In the genomic region with DNA sequence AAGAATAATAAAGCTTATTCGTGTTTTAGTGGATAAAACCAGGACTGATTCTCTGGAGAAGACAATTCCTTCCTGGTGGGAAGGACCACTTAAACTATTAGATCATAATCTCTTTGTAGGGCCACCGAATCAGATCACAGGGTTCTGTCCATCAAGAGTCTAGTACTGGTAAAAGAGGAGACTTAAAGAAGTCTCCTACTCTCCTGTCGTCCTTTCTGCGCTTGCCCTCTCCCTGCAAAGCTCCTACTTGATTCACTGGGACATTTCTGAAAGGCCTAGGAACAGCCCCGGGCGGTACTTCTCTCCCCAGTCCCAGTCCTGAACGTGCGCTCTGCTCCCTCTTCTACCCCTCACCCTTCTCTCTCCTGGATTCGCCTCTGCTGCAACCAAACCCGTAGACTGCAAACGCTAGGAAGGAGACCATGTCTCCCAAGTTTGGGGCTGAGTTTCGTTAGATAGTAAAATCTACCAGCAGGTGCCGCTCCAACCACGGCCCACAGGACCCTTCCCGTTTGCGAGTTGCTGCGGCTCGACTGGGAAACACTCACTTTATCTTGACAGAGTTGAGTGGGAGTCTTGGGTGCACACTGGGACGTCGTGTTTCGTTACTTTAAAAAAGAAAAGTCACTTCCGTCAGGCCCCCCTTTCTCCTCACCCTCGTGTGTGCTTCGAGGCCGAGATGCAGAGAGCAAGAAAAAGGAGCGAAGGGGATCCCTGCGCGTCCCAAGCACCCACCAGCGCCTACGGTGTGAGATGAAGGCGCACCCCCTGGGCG, we compare ENCODE assay signal across 8 cellular contexts. TPM values are rescaled to one million over a fixed set of nuclear protein-coding genes. Genes with fewer than 3 reads are reported as not detected.
DNase-seq lines count a peak whose midpoint lies in the region; ATAC-seq and TF ChIP-seq lines count a peak whose summit lies in the region.

No MANE protein-coding gene starts in this region.

- peak overlapping the region; percentile 39 for H3K4me3 ChIP-seq in HUES6 (ENCODE audit: low read depth, low read length)

- H3K4me1 ChIP-seq in HUES6 (ENCODE audit: control insufficient read depth, insufficient read depth, low read length) (peaks cover 4% of the 10 kb centered on the region), foreskin keratinocyte (peaks cover 8% of the 10 kb centered on the region)

- no peaks in the 10 kb centered on the region for H3K36me3 ChIP-seq in HUES6 (ENCODE audit: control insufficient read depth, insufficient read depth, low read length)

- H3K27me3 Mint-ChIP-seq in CD4-positive, alpha-beta T cell: peaks cover 71% of the 10 kb centered on the region
- peaks cover 46% of the 10 kb centered on the region for H3K27me3 Mint-ChIP-seq in activated T-helper 1 cell treated with anti-CD3 and anti-CD28 coated beads, Interleukin-12 subunit alpha, Interleukin-12 subunit beta, Interleukin-2, Interleukin-4 antibody, amounts not matched to agents 30 ng/mL and 10 ng/mL and 1 ng/mL, durations not matched to agents 14 hours and 24 hours and 36 hours (ENCODE audit: insufficient read depth)

- no peaks in the 10 kb centered on the region for H3K9me3 Mint-ChIP-seq in CD4-positive, alpha-beta T cell
- no peaks in the 10 kb centered on the region for H3K9me3 Mint-ChIP-seq in activated T-helper 1 cell treated with anti-CD3 and anti-CD28 coated beads, Interleukin-12 subunit alpha, Interleukin-12 subunit beta, Interleukin-2, Interleukin-4 antibody, amounts not matched to agents 30 ng/mL and 10 ng/mL and 1 ng/mL, durations not matched to agents 14 hours and 24 hours and 36 hours

- H3K9ac ChIP-seq in HUES6 (ENCODE audit: low read length): no peak overlapping the region

- peak overlapping the region; percentile 81 for H3K4me3 Mint-ChIP-seq in CD4-positive, alpha-beta T cell
- peak overlapping the region; percentile 75 for H3K4me3 Mint-ChIP-seq in activated T-helper 1 cell treated with anti-CD3 and anti-CD28 coated beads, Interleukin-12 subunit alpha, Interleukin-12 subunit beta, Interleukin-2, Interleukin-4 antibody, amounts not matched to agents 30 ng/mL and 10 ng/mL and 1 ng/mL, durations not matched to agents 14 hours and 24 hours and 36 hours

- H3K36me3 Mint-ChIP-seq in CD4-positive, alpha-beta T cell (ENCODE audit: low read depth): no peaks in the 10 kb centered on the region
- no peaks in the 10 kb centered on the region for H3K36me3 Mint-ChIP-seq in activated T-helper 1 cell treated with anti-CD3 and anti-CD28 coated beads, Interleukin-12 subunit alpha, Interleukin-12 subunit beta, Interleukin-2, Interleukin-4 antibody, amounts not matched to agents 30 ng/mL and 10 ng/mL and 1 ng/mL, durations not matched to agents 14 hours and 24 hours and 36 hours (ENCODE audit: low read depth)

- no peak overlapping the region for H3K27ac Mint-ChIP-seq in CD4-positive, alpha-beta T cell
- no peak overlapping the region for H3K27ac Mint-ChIP-seq in activated T-helper 1 cell treated with anti-CD3 and anti-CD28 coated beads, Interleukin-12 subunit alpha, Interleukin-12 subunit beta, Interleukin-2, Interleukin-4 antibody, amounts not matched to agents 30 ng/mL and 10 ng/mL and 1 ng/mL, durations not matched to agents 14 hours and 24 hours and 36 hours

- ATAC-seq in CD4-positive, alpha-beta T cell (ENCODE audit: poor library complexity): peak; percentile 73
- ATAC-seq in foreskin keratinocyte (peak; percentile 65), GM21529 (IDR thresholded peaks at IDR 0.05; ENCODE audit: unreplicated experiment) (no peak)

- POLR2A ChIA-PET in CD4-positive, alpha-beta T cell (lab: Charles Lee): interaction anchor here (0.8 kb wide), 1 partner anchor 82 kb away, joined by 3 read pairs; no protein-coding TSS in a partner anchor

- peaks cover 13% of the 10 kb centered on the region for H3K4me1 Mint-ChIP-seq in CD4-positive, alpha-beta T cell (ENCODE audit: low read depth)
- H3K4me1 Mint-ChIP-seq in activated T-helper 1 cell treated with anti-CD3 and anti-CD28 coated beads, Interleukin-12 subunit alpha, Interleukin-12 subunit beta, Interleukin-2, Interleukin-4 antibody, amounts not matched to agents 30 ng/mL and 10 ng/mL and 1 ng/mL, durations not matched to agents 14 hours and 24 hours and 36 hours (ENCODE audit: low read depth): peaks cover 13% of the 10 kb centered on the region

- no peaks in the 10 kb centered on the region for H3K9me3 ChIP-seq in CD4-positive, alpha-beta T cell (ENCODE audit: control insufficient read depth, low read length)
- H3K9me3 ChIP-seq in HUES6 (ENCODE audit: control insufficient read depth, insufficient read depth, low read depth, low read length): no peaks in the 10 kb centered on the region

- intact Hi-C loops in CD4-positive, alpha-beta T cell (cut with DNase I, micrococcal nuclease): loop anchor here (1.0 to 5.0 kb wide), 6 partner anchors 73 to 487 kb away; a partner anchor contains a TSS
- intact Hi-C loops in activated T-helper 1 cell treated with anti-CD3 and anti-CD28 coated beads, Interleukin-12 subunit alpha, Interleukin-12 subunit beta, Interleukin-2, Interleukin-4 antibody, amounts not matched to agents 30 ng/mL and 10 ng/mL and 1 ng/mL, durations not matched to agents 14 hours and 24 hours and 36 hours (cut with micrococcal nuclease): loop anchor here (1.0 to 2.0 kb wide), 6 partner anchors 72 to 485 kb away; no protein-coding TSS in a partner anchor

- DNase-seq in CD4-positive, alpha-beta T cell: peak; percentile 36 to 73 (median 50)
- DNase-seq in OCI-M1 (lab: John Stamatoyannopoulos, UW) (peak; percentile 70), foreskin keratinocyte (peak in 1 of 2 donors; percentile 36), nucleus accumbens (lab: John Stamatoyannopoulos, UW) (peak in 49 of 56 donors; percentile 14 to 81 (median 41)), substantia nigra (lab: John Stamatoyannopoulos, UW) (peak in 38 of 49 donors; percentile 7 to 72 (median 49))
- DNase-seq in activated T-helper 1 cell treated with anti-CD3 and anti-CD28 coated beads, Interleukin-12 subunit alpha, Interleukin-12 subunit beta, Interleukin-2, Interleukin-4 antibody, amounts not matched to agents 30 ng/mL and 10 ng/mL and 1 ng/mL, durations not matched to agents 14 hours and 24 hours and 36 hours (ENCODE audit: low spot score): peak; percentile 55

- peak; percentile 66 for TF ChIP-seq CTCF in CD4-positive, alpha-beta T cell (IDR thresholded peaks at IDR 0.05)
- TF ChIP-seq CTCF in foreskin keratinocyte (conservative IDR thresholded peaks at IDR 0.05): peak; percentile 80

- CTCF ChIA-PET in CD4-positive, alpha-beta T cell (lab: Charles Lee): interaction anchor here (0.6 to 2.2 kb wide), 2 partner anchors 9 to 82 kb away, joined by 4 to 5 read pairs; no protein-coding TSS in a partner anchor

- no peak overlapping the region for H3K27ac ChIP-seq in CD4-positive, alpha-beta T cell (ENCODE audit: low read depth, low read length)
- H3K27ac ChIP-seq in HUES6 (ENCODE audit: low read depth, low read length) (no peak overlapping the region), foreskin keratinocyte (no peak overlapping the region), substantia nigra (ENCODE audit: low read depth, low read length, poor library complexity, severe bottlenecking) (no peak overlapping the region)

- peaks cover 53% of the 10 kb centered on the region for H3K27me3 ChIP-seq in CD4-positive, alpha-beta T cell (ENCODE audit: control insufficient read depth, insufficient read depth, low read length)
- peaks cover 85% of the 10 kb centered on the region for H3K27me3 ChIP-seq in HUES6 (ENCODE audit: control insufficient read depth, insufficient read depth, low read length)
- peaks cover 88% of the 10 kb centered on the region for H3K27me3 ChIP-seq in foreskin keratinocyte

RNA-seq across cellular contexts. Expression of a gene that starts 1.0 kb away (rescaled TPM):
- total RNA-seq in CD4-positive, alpha-beta T cell: not detected
- total RNA-seq in activated T-helper 1 cell treated with anti-CD3 and anti-CD28 coated beads, Interleukin-12 subunit alpha, Interleukin-12 subunit beta, Interleukin-2, Interleukin-4 antibody, amounts not matched to agents 30 ng/mL and 10 ng/mL and 1 ng/mL, durations not matched to agents 14 hours and 24 hours and 36 hours: not detected in 2 replicates
- not detected in 2 replicates for total RNA-seq in foreskin keratinocyte
- polyA plus RNA-seq in foreskin keratinocyte: not detected in 2 replicates

RNA-seq across cellular contexts. Expression of a gene that starts 21.5 kb away (rescaled TPM):
- total RNA-seq in CD4-positive, alpha-beta T cell: 1 to 10 TPM; 4.4 to 6.4 TPM
- 6.9 and 9.0 TPM in 2 replicates for total RNA-seq in activated T-helper 1 cell treated with anti-CD3 and anti-CD28 coated beads, Interleukin-12 subunit alpha, Interleukin-12 subunit beta, Interleukin-2, Interleukin-4 antibody, amounts not matched to agents 30 ng/mL and 10 ng/mL and 1 ng/mL, durations not matched to agents 14 hours and 24 hours and 36 hours
- total RNA-seq in foreskin keratinocyte: 0.18 and 1.8 TPM in 2 replicates
- 0.07 and 0.87 TPM in 2 replicates for polyA plus RNA-seq in foreskin keratinocyte

RNA-seq across cellular contexts. Expression of a gene that starts 30.9 kb away (rescaled TPM):
- not detected for total RNA-seq in CD4-positive, alpha-beta T cell
- 0.10 TPM in 1 of 2 replicates, not detected in the other for total RNA-seq in activated T-helper 1 cell treated with anti-CD3 and anti-CD28 coated beads, Interleukin-12 subunit alpha, Interleukin-12 subunit beta, Interleukin-2, Interleukin-4 antibody, amounts not matched to agents 30 ng/mL and 10 ng/mL and 1 ng/mL, durations not matched to agents 14 hours and 24 hours and 36 hours
- total RNA-seq in foreskin keratinocyte: not detected in 2 replicates
- polyA plus RNA-seq in foreskin keratinocyte: not detected in 2 replicates

RNA-seq across cellular contexts. Expression of a gene that starts 46.1 kb away (rescaled TPM):
- under 1 TPM in 1 of 2 experiments, not detected in 1; 0.25 TPM for total RNA-seq in CD4-positive, alpha-beta T cell
- not detected in 2 replicates for total RNA-seq in activated T-helper 1 cell treated with anti-CD3 and anti-CD28 coated beads, Interleukin-12 subunit alpha, Interleukin-12 subunit beta, Interleukin-2, Interleukin-4 antibody, amounts not matched to agents 30 ng/mL and 10 ng/mL and 1 ng/mL, durations not matched to agents 14 hours and 24 hours and 36 hours
- not detected in 2 replicates for total RNA-seq in foreskin keratinocyte
- not detected in 2 replicates for polyA plus RNA-seq in foreskin keratinocyte
